Comparison of ENCODE assay signal across 27 cellular contexts in the genomic region with DNA sequence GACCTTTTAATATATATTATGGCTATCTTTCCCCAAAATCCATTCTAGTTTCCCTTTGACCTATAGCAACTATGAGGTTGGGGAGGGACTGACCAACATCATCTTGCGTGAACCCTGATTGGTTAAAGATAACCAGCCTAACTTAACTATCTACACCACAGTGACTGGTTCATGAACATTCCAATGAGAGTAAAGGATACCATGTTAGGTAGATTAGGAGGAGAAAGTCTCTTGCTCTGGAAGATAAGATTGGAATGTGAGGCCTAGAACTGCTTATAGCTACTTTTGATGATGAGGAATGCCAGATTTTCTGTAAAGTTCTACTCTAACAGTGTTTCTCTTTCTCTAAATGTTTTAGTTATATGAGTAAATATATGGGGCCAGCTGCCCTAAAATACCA.
"Had no signal": no experiment of that assay in that cellular context is flagged by ENCODE, and none has a peak within 500 bp of the region (broad histone marks: within the 10 kb centered on the region; RNA-seq: fewer than 3 reads in every experiment).

No MANE protein-coding gene starts in this region.

- H3K27ac ChIP-seq: colonic mucosa, epithelial cell of prostate, esophagus squamous epithelium, gastrocnemius medialis, heart right ventricle, left lung, lower lobe of right lung had no signal

- ATAC-seq: effector memory CD8-positive, alpha-beta T cell; esophagus mucosa; gastrocnemius medialis; heart right ventricle; left cardiac atrium; left lung; left ventricle myocardium superior; lower lobe of right lung; naive thymus-derived CD4-positive, alpha-beta T cell had no signal

- H3K36me3 ChIP-seq: colonic mucosa, esophagus squamous epithelium, gastrocnemius medialis, heart right ventricle, left lung, lower lobe of right lung had no signal

- H3K4me3 ChIP-seq: colonic mucosa, esophagus squamous epithelium, gastrocnemius medialis, heart right ventricle, left lung, lower lobe of right lung had no signal

- DNase-seq: colonic mucosa; cortex of kidney; effector CD8-positive, alpha-beta T cell; effector memory CD8-positive, alpha-beta T cell; endodermal cell; erythroblast; esophagus squamous epithelium; foreskin fibroblast; foreskin melanocyte; gastrocnemius medialis; glutamatergic neuron; head of caudate nucleus; heart right ventricle; hippocampal formation; left cardiac atrium; left lung; left ventricle myocardium superior; lower lobe of right lung; mesenchymal stem cell; midbrain; naive thymus-derived CD4-positive, alpha-beta T cell had no signal

- H3K27me3 ChIP-seq: colonic mucosa, esophagus squamous epithelium, gastrocnemius medialis, heart right ventricle, left lung had no signal

- H3K27ac Mint-ChIP-seq: dendritic cell treated with granulocyte-macrophage colony-stimulating factor and Interleukin-4, amounts not matched to agents 40 ng/mL and 50 ng/mL, for 4 days; effector memory CD8-positive, alpha-beta T cell; endodermal cell; naive thymus-derived CD4-positive, alpha-beta T cell had no signal

- FAIRE-seq: endometrium, islet of Langerhans, keratinocyte had no signal

- H3K4me1 ChIP-seq: colonic mucosa, esophagus squamous epithelium, gastrocnemius medialis, heart right ventricle, left lung, lower lobe of right lung had no signal

- H3K36me3 Mint-ChIP-seq: naive thymus-derived CD4-positive, alpha-beta T cell had no signal

- H3K27me3 Mint-ChIP-seq: dendritic cell treated with granulocyte-macrophage colony-stimulating factor and Interleukin-4, amounts not matched to agents 40 ng/mL and 50 ng/mL, for 4 days; effector memory CD8-positive, alpha-beta T cell; naive thymus-derived CD4-positive, alpha-beta T cell had no signal

- H3K4me1 Mint-ChIP-seq: naive thymus-derived CD4-positive, alpha-beta T cell had no signal

- H3K4me3 Mint-ChIP-seq: dendritic cell treated with granulocyte-macrophage colony-stimulating factor and Interleukin-4, amounts not matched to agents 40 ng/mL and 50 ng/mL, for 4 days; effector memory CD8-positive, alpha-beta T cell; endodermal cell; naive thymus-derived CD4-positive, alpha-beta T cell had no signal
